In genomic region chr18:45243347-45244095, GRCh38 we compare ENCODE assay signal across 17 cellular contexts.
"Had no signal": no experiment of that assay in that cellular context is flagged by ENCODE, and none has a peak within 500 bp of the region (broad histone marks: within the 10 kb centered on the region; RNA-seq: fewer than 3 reads in every experiment).

No MANE protein-coding gene starts in this region.

- DNase-seq: activated CD4-positive, alpha-beta memory T cell treated with anti-CD3 and anti-CD28 coated beads for 36 hours; activated CD4-positive, alpha-beta T cell treated with anti-CD3 and anti-CD28 coated beads for 1 hour; activated effector memory CD4-positive, alpha-beta T cell treated with anti-CD3 and anti-CD28 coated beads, Interleukin-2, amount 50 U/mL, for 16 hours; activated T-cell treated with anti-CD3 and anti-CD28 coated beads, Interleukin-2, amount 50 U/mL, for 4 hours; amygdala; gastrocnemius medialis; lower lobe of right lung; midbrain; naive thymus-derived CD4-positive, alpha-beta T cell; sigmoid colon; stimulated activated CD4-positive, alpha-beta T cell treated with anti-CD3 and anti-CD28 coated beads, Interleukin-2, amount 100 ng/mL, for 48 hours; stimulated activated naive CD8-positive, alpha-beta T cell treated with anti-CD3 and anti-CD28 coated beads, Interleukin-15, Interleukin-2, amounts not matched to agents 100 U/mL and 50 U/mL, for 24 hours; testis had no signal

- H3K4me1 Mint-ChIP-seq: naive thymus-derived CD4-positive, alpha-beta T cell had no signal

- H3K36me3 ChIP-seq: breast epithelium, gastrocnemius medialis, lower lobe of right lung, sigmoid colon, vagina had no signal

- H3K27me3 ChIP-seq: breast epithelium, gastrocnemius medialis, sigmoid colon, testis, vagina had no signal

- H3K4me3 Mint-ChIP-seq: activated CD4-positive, alpha-beta memory T cell treated with anti-CD3 and anti-CD28 coated beads for 36 hours; activated T-cell treated with anti-CD3 and anti-CD28 coated beads, Interleukin-2, amount 50 U/mL, for 4 hours had no signal

- H3K27ac Mint-ChIP-seq: activated CD4-positive, alpha-beta memory T cell treated with anti-CD3 and anti-CD28 coated beads for 36 hours; activated naive CD4-positive, alpha-beta T cell treated with anti-CD3 and anti-CD28 coated beads, Interleukin-2, amount 50 U/mL, for 72 hours; naive thymus-derived CD4-positive, alpha-beta T cell; progenitor cell of endocrine pancreas had no signal

- H3K9me3 ChIP-seq: breast epithelium, gastrocnemius medialis, lower lobe of right lung, sigmoid colon, testis, vagina had no signal

- H3K9me3 Mint-ChIP-seq: activated CD4-positive, alpha-beta memory T cell treated with anti-CD3 and anti-CD28 coated beads for 36 hours; activated naive CD4-positive, alpha-beta T cell treated with anti-CD3 and anti-CD28 coated beads, Interleukin-2, amount 50 U/mL, for 72 hours; activated T-cell treated with anti-CD3 and anti-CD28 coated beads, Interleukin-2, amount 50 U/mL, for 4 hours had no signal

- H3K4me3 ChIP-seq: breast epithelium, gastrocnemius medialis, lower lobe of right lung, sigmoid colon, testis, vagina had no signal

- ATAC-seq: activated naive CD4-positive, alpha-beta T cell treated with anti-CD3 and anti-CD28 coated beads, Interleukin-2, amount 50 U/mL, for 72 hours; activated T-cell treated with anti-CD3 and anti-CD28 coated beads, Interleukin-2, amount 50 U/mL, for 4 hours; gastrocnemius medialis; lower lobe of right lung; naive thymus-derived CD4-positive, alpha-beta T cell; stimulated activated naive CD8-positive, alpha-beta T cell treated with anti-CD3 and anti-CD28 coated beads, Interleukin-15, Interleukin-2, amounts not matched to agents 100 U/mL and 50 U/mL, for 24 hours had no signal

- H3K4me1 ChIP-seq: breast epithelium had no signal

- H3K27ac ChIP-seq: breast epithelium, lower lobe of right lung, sigmoid colon, testis, vagina had no signal

- H3K36me3 Mint-ChIP-seq: activated CD4-positive, alpha-beta memory T cell treated with anti-CD3 and anti-CD28 coated beads for 36 hours; activated naive CD4-positive, alpha-beta T cell treated with anti-CD3 and anti-CD28 coated beads, Interleukin-2, amount 50 U/mL, for 72 hours; naive thymus-derived CD4-positive, alpha-beta T cell had no signal
